In the genomic region with DNA sequence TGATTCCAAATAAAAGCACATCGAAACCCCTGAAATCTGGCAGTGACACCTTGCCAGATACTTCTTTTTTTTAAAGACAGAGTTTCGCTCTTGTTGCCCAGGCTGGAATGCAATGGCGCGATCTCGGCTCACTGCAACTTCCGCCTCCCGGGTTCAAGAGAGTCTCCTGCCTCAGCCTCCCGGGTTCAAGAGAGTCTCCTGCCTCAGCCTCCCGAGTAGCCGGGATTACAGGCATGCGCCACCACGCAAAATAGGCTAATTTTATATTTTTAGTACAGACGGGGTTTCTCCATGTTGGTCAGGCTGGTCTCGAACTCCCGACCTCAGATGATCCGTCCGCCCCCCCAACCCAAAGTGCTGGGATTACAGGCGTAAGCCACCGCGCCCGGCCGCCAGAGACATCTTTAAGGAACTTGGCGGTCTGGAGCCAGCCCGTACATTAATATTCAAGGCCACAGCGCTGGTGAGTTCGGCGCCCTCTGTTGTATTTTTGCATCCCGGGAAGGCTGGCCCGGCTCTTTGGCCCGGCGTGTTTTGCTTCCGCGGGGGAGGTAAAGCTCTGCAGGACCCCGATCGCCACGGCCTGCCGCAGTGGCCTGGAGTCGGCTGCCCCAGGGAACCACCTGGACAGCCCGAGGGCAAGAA, we compare ENCODE assay signal across 7 cellular contexts. TPM values are rescaled to one million over a fixed set of nuclear protein-coding genes. Genes with fewer than 3 reads are reported as not detected.
A peak's percentile ranks its signal among the peaks of the same experiment; 100 is the strongest.
DNase-seq lines count a peak whose midpoint lies in the region; ATAC-seq and TF ChIP-seq lines count a peak whose summit lies in the region.
"Not testable (repeated sequence)": the region's sequence is repeated elsewhere in the genome, so short reads cannot be mapped to it uniquely, and the experiment has no call there.

No MANE protein-coding gene starts in this region.

- TF ChIP-seq CTCF in right atrium auricular region (IDR thresholded peaks at IDR 0.05); mucosa of descending colon (IDR thresholded peaks at IDR 0.05); gastrocnemius medialis (IDR thresholded peaks at IDR 0.05 in 4 of 5, conservative IDR thresholded peaks at IDR 0.05 in 1 of 5): not testable (repeated sequence)

- H3K27me3 Mint-ChIP-seq in activated naive CD4-positive, alpha-beta T cell treated with anti-CD3 and anti-CD28 coated beads for 36 hours (ENCODE audit: low read depth) = peaks cover 49% of the 10 kb centered on the region

- intact Hi-C loops in activated naive CD4-positive, alpha-beta T cell treated with anti-CD3 and anti-CD28 coated beads for 36 hours (cut with micrococcal nuclease) = loop anchor here (5.0 to 10.0 kb wide), 3 partner anchors 97 to 293 kb away; no protein-coding TSS in a partner anchor
- intact Hi-C loops in mucosa of descending colon (cut with DNase I, micrococcal nuclease) = loop anchor here in 1 of 2 donors (10.0 kb wide), 1 partner anchor 89 kb away; no protein-coding TSS in a partner anchor
- intact Hi-C loops in gastrocnemius medialis (cut with DNase I; ENCODE audit: low total_unique reads) = loop anchor here (1.0 to 10.0 kb wide), 4 partner anchors 28 to 99 kb away; no protein-coding TSS in a partner anchor

- DNase-seq in G401 (ENCODE audit: low spot score) (peak; percentile 21), NOMO-1 (lab: John Stamatoyannopoulos, UW; ENCODE audit: unreplicated experiment in 2 of 2) (peak; percentile 22 to 31), ecto neural progenitor cell (ENCODE audit: low spot score) (peak; percentile 56), right atrium auricular region (ENCODE audit: low spot score) (peak; percentile 67), mucosa of descending colon (peak in 2 of 3 donors; percentile 33 to 45)
- not testable (repeated sequence) for DNase-seq in activated naive CD4-positive, alpha-beta T cell treated with anti-CD3 and anti-CD28 coated beads for 36 hours; gastrocnemius medialis

- CTCF ChIA-PET in activated naive CD4-positive, alpha-beta T cell treated with anti-CD3 and anti-CD28 coated beads for 36 hours (lab: Charles Lee) = interaction anchor here (0.6 to 2.8 kb wide), 2 partner anchors 13 to 99 kb away, joined by 3 to 6 read pairs; no protein-coding TSS in a partner anchor

- not testable (repeated sequence) for H3K9me3 ChIP-seq in right atrium auricular region, mucosa of descending colon, gastrocnemius medialis

- peak; percentile 6 for ATAC-seq in mucosa of descending colon
- ATAC-seq in gastrocnemius medialis = not testable (repeated sequence)

- H3K4me1 Mint-ChIP-seq in activated naive CD4-positive, alpha-beta T cell treated with anti-CD3 and anti-CD28 coated beads for 36 hours (ENCODE audit: low read depth) = not testable (repeated sequence)

- not testable (repeated sequence) for H3K27ac Mint-ChIP-seq in activated naive CD4-positive, alpha-beta T cell treated with anti-CD3 and anti-CD28 coated beads for 36 hours

- not testable (repeated sequence) for H3K36me3 ChIP-seq in right atrium auricular region; mucosa of descending colon (ENCODE audit: low read depth); gastrocnemius medialis

- H3K9me3 Mint-ChIP-seq in activated naive CD4-positive, alpha-beta T cell treated with anti-CD3 and anti-CD28 coated beads for 36 hours = not testable (repeated sequence)

- in situ Hi-C loops in G401 (cut with HindIII; ENCODE audit: low sequenced_read_pairs); gastrocnemius medialis (cut with MboI; ENCODE audit: low sequenced_read_pairs in 4 of 4): not testable (repeated sequence)

- H3K36me3 Mint-ChIP-seq in activated naive CD4-positive, alpha-beta T cell treated with anti-CD3 and anti-CD28 coated beads for 36 hours (ENCODE audit: low read depth) = not testable (repeated sequence)

- not testable (repeated sequence) for H3K27me3 ChIP-seq in right atrium auricular region, gastrocnemius medialis

- not testable (repeated sequence) for TF ChIP-seq POLR2A in gastrocnemius medialis (IDR thresholded peaks at IDR 0.05)

- H3K4me1 ChIP-seq in right atrium auricular region (peaks cover 0 to 30% of the 10 kb centered on the region in 2 donors), mucosa of descending colon (ENCODE audit: low read depth) (peaks cover 12% of the 10 kb centered on the region), gastrocnemius medialis (peaks cover 35 to 36% of the 10 kb centered on the region in 2 donors)

- H3K4me3 ChIP-seq in right atrium auricular region (peak overlapping the region; percentile 52 to 63), mucosa of descending colon (peak overlapping the region; percentile 14), gastrocnemius medialis (peak overlapping the region; percentile 66 to 82 (median 78))

- peak overlapping the region; percentile 66 to 67 for H3K27ac ChIP-seq in right atrium auricular region
- peak overlapping the region; percentile 79 to 91 (median 82) for H3K27ac ChIP-seq in gastrocnemius medialis

- peak overlapping the region; percentile 45 for H3K4me3 Mint-ChIP-seq in activated naive CD4-positive, alpha-beta T cell treated with anti-CD3 and anti-CD28 coated beads for 36 hours

RNA-seq across cellular contexts. Expression of a gene that starts 0.5 kb away (rescaled TPM):
- total RNA-seq in G401 (2014; rRNA removed; shearing (Covaris generic)) = not detected in 2 replicates
- total RNA-seq in activated naive CD4-positive, alpha-beta T cell treated with anti-CD3 and anti-CD28 coated beads for 36 hours = under 1 TPM; 0.47 to 0.50 TPM
- total RNA-seq in right atrium auricular region = 10 to 100 TPM in 1 of 2 donors, 1 to 10 TPM in 1; 7.0 to 14.2 TPM
- 10 to 100 TPM in 2 of 3 donors, 1 to 10 TPM in 1; 4.8 to 64.5 (median 10.8) TPM for total RNA-seq in mucosa of descending colon
- total RNA-seq in gastrocnemius medialis = 10 to 100 TPM in 3 of 4 donors, 1 to 10 TPM in 1; 9.0 to 32.2 (median 20.3) TPM

Comparison
In these comparisons a context has a peak if more than half of its experiments do, and no peak if none do; other contexts are left out.
1. H3K4me3 ChIP-seq: peak in every context shown above with its lines; median percentile 78 in gastrocnemius medialis; 58 in right atrium auricular region; 14 in mucosa of descending colon.